In genomic region chr9:31168161-31168560, GRCh38 we compare ENCODE assay signal across 21 cellular contexts.
DNase-seq lines count a peak whose midpoint lies in the region; ATAC-seq and TF ChIP-seq lines count a peak whose summit lies in the region.
"Had no signal": no experiment of that assay in that cellular context is flagged by ENCODE, and none has a peak within 500 bp of the region (broad histone marks: within the 10 kb centered on the region; RNA-seq: fewer than 3 reads in every experiment).

No MANE protein-coding gene starts in this region.

- H3K4me2 ChIP-seq in PC-9: no peak overlapping the region

- in situ Hi-C loops in Caki2 (cut with HindIII; ENCODE audit: low pct_unique_long_range_greater_than_20kb, low sequenced_read_pairs): no loop called here

- no peaks in the 10 kb centered on the region for H3K36me3 ChIP-seq in heart right ventricle
- H3K36me3 ChIP-seq in PC-9 (ENCODE audit: low read depth): no peaks in the 10 kb centered on the region
- H3K36me3 ChIP-seq in right atrium auricular region: no peaks in the 10 kb centered on the region

- no peak for ATAC-seq in heart right ventricle
- ATAC-seq: HepG2, K562 had no signal

- H2AFZ ChIP-seq in PC-9: no peak overlapping the region

- POLR2A ChIA-PET in PC-9 (lab: Charles Lee; ENCODE audit: unreplicated experiment): no interaction called here

- no peaks in the 10 kb centered on the region for H3K79me2 ChIP-seq in PC-9 (ENCODE audit: low read depth)

- H4K20me1 ChIP-seq in PC-9 (ENCODE audit: insufficient read depth): no peaks in the 10 kb centered on the region

- CTCF ChIA-PET in PC-9 (lab: Charles Lee): no interaction called here

- DNase-seq in Caki2 (ENCODE audit: low read depth) (peak; percentile 34), NCI-H69 (lab: John Stamatoyannopoulos, UW) (peak; percentile 28), choroid plexus epithelial cell (ENCODE audit: low read depth) (peak; percentile 22), kidney glomerular epithelial cell (lab: John Stamatoyannopoulos, UW) (peak; percentile 59), germinal center (ENCODE audit: low spot score) (no peak), heart right ventricle (no peak), PC-9 (no peak), right atrium auricular region (ENCODE audit: low spot score) (no peak)
- DNase-seq: DMS79, H7, NCI-H1092 treated with DMSO at 0.1 percent for 48 hours, NCI-H1436 treated with DMSO at 0.1 percent for 48 hours, NCI-H2029, NCI-H345, NCI-H524, OCI-M1, SHP77 had no signal

- no peaks in the 10 kb centered on the region for H3F3A ChIP-seq in PC-9 (ENCODE audit: insufficient read depth, low read depth)

- TF ChIP-seq CTCF in choroid plexus epithelial cell (conservative IDR thresholded peaks at IDR 0.05; ENCODE audit: low read depth, low read length) (no peak), heart right ventricle (IDR thresholded peaks at IDR 0.05) (no peak), PC-9 (conservative IDR thresholded peaks at IDR 0.05) (no peak), right atrium auricular region (IDR thresholded peaks at IDR 0.05) (no peak)

- BruUV-seq in PC-9 (replicated peaks; lab: Mats Ljungman, UMichigan): no TSS peak

- intact Hi-C loops in heart right ventricle (cut with DNase I) (no loop called here), PC-9 (cut with micrococcal nuclease; ENCODE audit: unreplicated experiment) (no loop called here)

- no peaks in the 10 kb centered on the region for H3K9me2 ChIP-seq in PC-9 (ENCODE audit: insufficient read depth)

- H3K4me1 ChIP-seq in heart right ventricle (no peaks in the 10 kb centered on the region), PC-9 (replicated peaks; ENCODE audit: insufficient read depth) (no peaks in the 10 kb centered on the region), right atrium auricular region (no peaks in the 10 kb centered on the region)

- no peak overlapping the region for H3K4me3 ChIP-seq in choroid plexus epithelial cell (ENCODE audit: low read depth, low read length)
- H3K4me3 ChIP-seq in heart right ventricle: no peak overlapping the region
- no peak overlapping the region for H3K4me3 ChIP-seq in PC-9
- no peak overlapping the region for H3K4me3 ChIP-seq in right atrium auricular region
- H3K4me3 ChIP-seq: K562, SK-N-MC had no signal

- H3K27me3 ChIP-seq in heart right ventricle: no peaks in the 10 kb centered on the region
- H3K27me3 ChIP-seq in PC-9 (ENCODE audit: insufficient read depth, low read depth): no peaks in the 10 kb centered on the region
- no peaks in the 10 kb centered on the region for H3K27me3 ChIP-seq in right atrium auricular region

- H3K9me3 ChIP-seq in heart right ventricle: no peaks in the 10 kb centered on the region
- no peaks in the 10 kb centered on the region for H3K9me3 ChIP-seq in PC-9 (ENCODE audit: insufficient read depth, low read depth)
- no peaks in the 10 kb centered on the region for H3K9me3 ChIP-seq in right atrium auricular region

- no peak overlapping the region for H3K27ac ChIP-seq in heart right ventricle
- H3K27ac ChIP-seq in PC-9: no peak overlapping the region
- no peak overlapping the region for H3K27ac ChIP-seq in right atrium auricular region
- H3K27ac ChIP-seq: C4-2B, SK-N-MC had no signal

Comparison
In these comparisons a context has a peak if more than half of its experiments do, and no peak if none do; other contexts are left out.
1. DNase-seq: peak in Caki2 (single experiment), NCI-H69 (single experiment), choroid plexus epithelial cell (single experiment) and kidney glomerular epithelial cell (single experiment); none in germinal center (single experiment), heart right ventricle (0 of 2), PC-9 (0 of 2) and right atrium auricular region (single experiment).